In genomic region chr12:26113194-26113654, GRCh38 we compare ENCODE assay signal across 8 cellular contexts. TPM values are rescaled to one million over a fixed set of nuclear protein-coding genes. Genes with fewer than 3 reads are reported as not detected.
DNase-seq lines count a peak whose midpoint lies in the region; ATAC-seq and TF ChIP-seq lines count a peak whose summit lies in the region.

No MANE protein-coding gene starts in this region.

- ATAC-seq in activated CD4-positive, alpha-beta T cell treated with anti-CD3 and anti-CD28 coated beads for 36 hours, result no peak

- H3K27ac ChIP-seq in layer of hippocampus (ENCODE audit: low read depth, low read length) (peak overlapping the region; percentile 98), tibial artery (peak overlapping the region; percentile 98 to 99)

- no peak for DNase-seq in activated CD4-positive, alpha-beta T cell treated with anti-CD3 and anti-CD28 coated beads for 36 hours
- DNase-seq in activated CD4-positive, alpha-beta T cell treated with anti-CD3 and anti-CD28 coated beads, Interleukin-2, amount 50 U/mL, for 48 hours, result no peak
- no peak for DNase-seq in activated T-helper 2 cell treated with anti-CD3 and anti-CD28 coated beads, Interferon-gamma antibody, Interleukin-2, Interleukin-4, amounts not matched to agents 10 μg/mL and 5 μg/mL and 100 μg/mL, durations not matched to agents 14 hours and 24 hours and 36 hours (ENCODE audit: low spot score)
- DNase-seq in tibial artery, result peak; percentile 49 to 69
- no peak for DNase-seq in NCI-H1436 (lab: John Stamatoyannopoulos, UW)
- DNase-seq in NCI-H2107 treated with DMSO at 0.1 percent for 48 hours (lab: John Stamatoyannopoulos, UW; ENCODE audit: unreplicated experiment), result no peak
- no peak for DNase-seq in NCI-H187 treated with DMSO at 0.1 percent for 48 hours (lab: John Stamatoyannopoulos, UW)

- H3K27me3 Mint-ChIP-seq in activated CD4-positive, alpha-beta T cell treated with anti-CD3 and anti-CD28 coated beads for 36 hours, result peaks cover 33% of the 10 kb centered on the region
- H3K27me3 Mint-ChIP-seq in activated T-helper 2 cell treated with anti-CD3 and anti-CD28 coated beads, Interferon-gamma antibody, Interleukin-2, Interleukin-4, amounts not matched to agents 10 μg/mL and 5 μg/mL and 100 μg/mL, durations not matched to agents 14 hours and 24 hours and 36 hours (ENCODE audit: low read depth), result peaks cover 71% of the 10 kb centered on the region

- no peaks in the 10 kb centered on the region for H3K36me3 Mint-ChIP-seq in activated CD4-positive, alpha-beta T cell treated with anti-CD3 and anti-CD28 coated beads for 36 hours (ENCODE audit: low read depth)
- H3K36me3 Mint-ChIP-seq in activated T-helper 2 cell treated with anti-CD3 and anti-CD28 coated beads, Interferon-gamma antibody, Interleukin-2, Interleukin-4, amounts not matched to agents 10 μg/mL and 5 μg/mL and 100 μg/mL, durations not matched to agents 14 hours and 24 hours and 36 hours (ENCODE audit: low read depth), result no peaks in the 10 kb centered on the region

- POLR2A ChIA-PET in activated CD4-positive, alpha-beta T cell treated with anti-CD3 and anti-CD28 coated beads for 36 hours (lab: Charles Lee), result no interaction called here

- CTCF ChIA-PET in activated CD4-positive, alpha-beta T cell treated with anti-CD3 and anti-CD28 coated beads for 36 hours (lab: Charles Lee), result no interaction called here

- H3K4me1 Mint-ChIP-seq in activated CD4-positive, alpha-beta T cell treated with anti-CD3 and anti-CD28 coated beads for 36 hours, result peaks cover 11% of the 10 kb centered on the region
- H3K4me1 Mint-ChIP-seq in activated T-helper 2 cell treated with anti-CD3 and anti-CD28 coated beads, Interferon-gamma antibody, Interleukin-2, Interleukin-4, amounts not matched to agents 10 μg/mL and 5 μg/mL and 100 μg/mL, durations not matched to agents 14 hours and 24 hours and 36 hours (ENCODE audit: low read depth), result peaks cover 3% of the 10 kb centered on the region

- H3K27ac Mint-ChIP-seq in activated CD4-positive, alpha-beta T cell treated with anti-CD3 and anti-CD28 coated beads for 36 hours, result no peak overlapping the region
- H3K27ac Mint-ChIP-seq in activated T-helper 2 cell treated with anti-CD3 and anti-CD28 coated beads, Interferon-gamma antibody, Interleukin-2, Interleukin-4, amounts not matched to agents 10 μg/mL and 5 μg/mL and 100 μg/mL, durations not matched to agents 14 hours and 24 hours and 36 hours, result no peak overlapping the region

- intact Hi-C loops in activated CD4-positive, alpha-beta T cell treated with anti-CD3 and anti-CD28 coated beads for 36 hours (cut with DNase I, micrococcal nuclease), result loop anchor here (5.0 to 10.0 kb wide), 3 partner anchors 312 to 1129 kb away; partner anchors contain the start of gene STK38L (in 1 of the 2)
- intact Hi-C loops in activated T-helper 2 cell treated with anti-CD3 and anti-CD28 coated beads, Interferon-gamma antibody, Interleukin-2, Interleukin-4, amounts not matched to agents 10 μg/mL and 5 μg/mL and 100 μg/mL, durations not matched to agents 14 hours and 24 hours and 36 hours (cut with micrococcal nuclease), result no loop called here
- intact Hi-C loops in tibial artery (cut with DNase I; ENCODE audit: low total_unique reads), result loop anchor here (10.0 kb wide), 1 partner anchor 412 kb away; no protein-coding TSS in a partner anchor

- peaks cover 0 to 38% (median 9%) of the 10 kb centered on the region in 4 donors for H3K4me1 ChIP-seq in tibial artery

- H3K27me3 ChIP-seq in layer of hippocampus (ENCODE audit: control insufficient read depth, insufficient read depth, low read length) (no peaks in the 10 kb centered on the region), tibial artery (no peaks in the 10 kb centered on the region)

- no peaks in the 10 kb centered on the region for H3K9me3 Mint-ChIP-seq in activated CD4-positive, alpha-beta T cell treated with anti-CD3 and anti-CD28 coated beads for 36 hours (ENCODE audit: low read depth)
- no peaks in the 10 kb centered on the region for H3K9me3 Mint-ChIP-seq in activated T-helper 2 cell treated with anti-CD3 and anti-CD28 coated beads, Interferon-gamma antibody, Interleukin-2, Interleukin-4, amounts not matched to agents 10 μg/mL and 5 μg/mL and 100 μg/mL, durations not matched to agents 14 hours and 24 hours and 36 hours

- no peaks in the 10 kb centered on the region for H3K36me3 ChIP-seq in tibial artery

- TF ChIP-seq CTCF in tibial artery (IDR thresholded peaks at IDR 0.05), result no peak

- peak overlapping the region; percentile 69 for H3K4me3 Mint-ChIP-seq in activated CD4-positive, alpha-beta T cell treated with anti-CD3 and anti-CD28 coated beads for 36 hours
- peak overlapping the region; percentile 64 for H3K4me3 Mint-ChIP-seq in activated T-helper 2 cell treated with anti-CD3 and anti-CD28 coated beads, Interferon-gamma antibody, Interleukin-2, Interleukin-4, amounts not matched to agents 10 μg/mL and 5 μg/mL and 100 μg/mL, durations not matched to agents 14 hours and 24 hours and 36 hours (ENCODE audit: low read depth)

- H3K4me3 ChIP-seq in tibial artery, result peak overlapping the region; percentile 49 to 70

- H3K9me3 ChIP-seq in tibial artery, result no peaks in the 10 kb centered on the region

RNA-seq across cellular contexts. Expression of gene BHLHE41, which starts 11.6 kb away (rescaled TPM):
- not detected for total RNA-seq in activated CD4-positive, alpha-beta T cell treated with anti-CD3 and anti-CD28 coated beads for 36 hours
- not detected in 2 replicates for total RNA-seq in activated T-helper 2 cell treated with anti-CD3 and anti-CD28 coated beads, Interferon-gamma antibody, Interleukin-2, Interleukin-4, amounts not matched to agents 10 μg/mL and 5 μg/mL and 100 μg/mL, durations not matched to agents 14 hours and 24 hours and 36 hours

Comparison
In these comparisons a context has a peak if more than half of its experiments do, and no peak if none do; other contexts are left out.
1. DNase-seq: peak in tibial artery (2 of 2); none in activated CD4-positive, alpha-beta T cell treated with anti-CD3 and anti-CD28 coated beads for 36 hours (single experiment), activated CD4-positive, alpha-beta T cell treated with anti-CD3 and anti-CD28 coated beads, Interleukin-2, amount 50 U/mL, for 48 hours (0 of 2), activated T-helper 2 cell treated with anti-CD3 and anti-CD28 coated beads, Interferon-gamma antibody, Interleukin-2, Interleukin-4, amounts not matched to agents 10 μg/mL and 5 μg/mL and 100 μg/mL, durations not matched to agents 14 hours and 24 hours and 36 hours (single experiment), NCI-H1436 (single experiment), NCI-H2107 treated with DMSO at 0.1 percent for 48 hours (single experiment) and NCI-H187 treated with DMSO at 0.1 percent for 48 hours (single experiment).